20 cellular contexts compared by ENCODE assay signal in genomic region chr5:18299166-18299565, GRCh38.
"Had no signal": no experiment of that assay in that cellular context is flagged by ENCODE, and none has a peak within 500 bp of the region (broad histone marks: within the 10 kb centered on the region; RNA-seq: fewer than 3 reads in every experiment).

No MANE protein-coding gene starts in this region.

- H3K27ac Mint-ChIP-seq: activated CD4-positive, alpha-beta memory T cell treated with anti-CD3 and anti-CD28 coated beads, Interleukin-2, amount 10 ng/mL, durations not matched to agents 7 days and 5 days; activated CD4-positive, alpha-beta T cell treated with anti-CD3 and anti-CD28 coated beads for 36 hours; activated naive CD8-positive, alpha-beta T cell treated with anti-CD3 and anti-CD28 coated beads, Interleukin-2, amount 10 ng/mL, durations not matched to agents 7 days and 5 days; activated T-cell treated with anti-CD3 and anti-CD28 coated beads, Interleukin-2, amount 50 U/mL, for 72 hours; nephron had no signal

- FAIRE-seq: bronchial epithelial cell, endometrium had no signal

- H3K9me3 Mint-ChIP-seq: activated naive CD8-positive, alpha-beta T cell treated with anti-CD3 and anti-CD28 coated beads, Interleukin-2, amount 10 ng/mL, durations not matched to agents 7 days and 5 days; nephron had no signal

- H3K4me3 Mint-ChIP-seq: activated CD4-positive, alpha-beta memory T cell treated with anti-CD3 and anti-CD28 coated beads, Interleukin-2, amount 10 ng/mL, durations not matched to agents 7 days and 5 days; activated CD4-positive, alpha-beta T cell treated with anti-CD3 and anti-CD28 coated beads for 36 hours; activated naive CD8-positive, alpha-beta T cell treated with anti-CD3 and anti-CD28 coated beads, Interleukin-2, amount 10 ng/mL, durations not matched to agents 7 days and 5 days; activated T-cell treated with anti-CD3 and anti-CD28 coated beads, Interleukin-2, amount 50 U/mL, for 72 hours; nephron had no signal

- H3K36me3 ChIP-seq: ascending aorta, spleen had no signal

- H3K27ac ChIP-seq: ascending aorta, dorsolateral prefrontal cortex, spleen had no signal

- H3K27me3 Mint-ChIP-seq: activated CD4-positive, alpha-beta memory T cell treated with anti-CD3 and anti-CD28 coated beads, Interleukin-2, amount 10 ng/mL, durations not matched to agents 7 days and 5 days; activated CD4-positive, alpha-beta T cell treated with anti-CD3 and anti-CD28 coated beads for 36 hours; activated naive CD8-positive, alpha-beta T cell treated with anti-CD3 and anti-CD28 coated beads, Interleukin-2, amount 10 ng/mL, durations not matched to agents 7 days and 5 days had no signal

- ATAC-seq: activated CD4-positive, alpha-beta T cell treated with anti-CD3 and anti-CD28 coated beads for 36 hours; activated T-cell treated with anti-CD3 and anti-CD28 coated beads, Interleukin-2, amount 50 U/mL, for 72 hours; esophagus mucosa; left colon; sciatic nerve had no signal

- H3K9me3 ChIP-seq: ascending aorta, spleen had no signal

- H3K27me3 ChIP-seq: ascending aorta, spleen had no signal

- H3K4me1 Mint-ChIP-seq: activated CD4-positive, alpha-beta memory T cell treated with anti-CD3 and anti-CD28 coated beads, Interleukin-2, amount 10 ng/mL, durations not matched to agents 7 days and 5 days; activated CD4-positive, alpha-beta T cell treated with anti-CD3 and anti-CD28 coated beads for 36 hours; activated naive CD8-positive, alpha-beta T cell treated with anti-CD3 and anti-CD28 coated beads, Interleukin-2, amount 10 ng/mL, durations not matched to agents 7 days and 5 days; nephron had no signal

- DNase-seq: activated CD4-positive, alpha-beta memory T cell treated with anti-CD3 and anti-CD28 coated beads, Interleukin-2, amount 10 ng/mL, durations not matched to agents 7 days and 5 days; activated CD4-positive, alpha-beta T cell treated with anti-CD3 and anti-CD28 coated beads for 36 hours; activated CD8-positive, alpha-beta memory T cell treated with anti-CD3 and anti-CD28 coated beads, Interleukin-2, amount 50 U/mL, for 4 hours; activated gamma-delta T cell treated with Interleukin-2 at 50 U/mL for 16 hours; activated naive CD8-positive, alpha-beta T cell treated with anti-CD3 and anti-CD28 coated beads, Interleukin-2, amount 10 ng/mL, durations not matched to agents 7 days and 5 days; activated T-cell treated with anti-CD3 and anti-CD28 coated beads, Interleukin-2, amount 50 U/mL, for 72 hours; dorsolateral prefrontal cortex; glutamatergic neuron; left colon; spleen; stimulated activated CD4-positive, alpha-beta T cell treated with anti-CD3 and anti-CD28 coated beads, Interleukin-1b, Interleukin-23, amount 100 ng/mL, for 48 hours; stimulated activated naive CD4-positive, alpha-beta T cell treated with Interleukin-2 at 50 U/mL for 16 hours; trophoblast cell had no signal

- H3K4me1 ChIP-seq: ascending aorta, spleen had no signal

- H3K4me3 ChIP-seq: ascending aorta, dorsolateral prefrontal cortex, lung, spleen had no signal
